12 cellular contexts compared by ENCODE assay signal in the genomic region with DNA sequence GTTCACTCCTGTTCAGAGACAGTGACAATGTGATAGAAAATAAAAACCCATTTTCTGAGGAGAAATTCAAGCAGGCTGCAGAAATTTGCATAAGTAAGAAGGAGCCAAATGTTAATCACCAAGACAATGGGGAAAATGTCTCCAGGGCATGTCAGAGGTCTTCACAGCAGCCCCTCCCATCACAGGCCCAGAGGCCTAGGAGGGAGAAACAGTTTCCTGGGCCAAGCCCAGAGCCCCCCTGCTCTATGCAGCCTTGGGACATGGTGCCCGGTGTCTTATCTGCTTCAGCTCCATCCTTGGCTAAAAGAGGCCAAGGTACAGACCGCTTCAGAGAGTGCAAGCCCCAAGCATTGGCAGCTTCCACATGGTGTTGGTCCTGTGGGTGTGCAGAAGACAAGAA. TPM values are rescaled to one million over a fixed set of nuclear protein-coding genes. Genes with fewer than 3 reads are reported as not detected.
"Had no signal": no experiment of that assay in that cellular context is flagged by ENCODE, and none has a peak within 500 bp of the region (broad histone marks: within the 10 kb centered on the region; RNA-seq: fewer than 3 reads in every experiment).

No MANE protein-coding gene starts in this region.

RNA-seq across cellular contexts. Expression of gene OR2J2, which starts 46.5 kb away (rescaled TPM):
- total RNA-seq: activated CD4-positive, alpha-beta memory T cell treated with anti-CD3 and anti-CD28 coated beads, Interleukin-2, amount 10 ng/mL, durations not matched to agents 7 days and 5 days; activated CD4-positive, alpha-beta T cell treated with anti-CD3 and anti-CD28 coated beads for 36 hours; activated CD4-positive, alpha-beta T cell treated with anti-CD3 and anti-CD28 coated beads, Interleukin-2, amount 10 ng/mL, durations not matched to agents 7 days and 5 days; activated CD8-positive, alpha-beta memory T cell treated with anti-CD3 and anti-CD28 coated beads, Interleukin-2, amount 10 ng/mL, durations not matched to agents 7 days and 5 days; activated CD8-positive, alpha-beta T cell treated with anti-CD3 and anti-CD28 coated beads, Interleukin-2, amount 10 ng/mL, durations not matched to agents 7 days and 5 days; activated naive CD8-positive, alpha-beta T cell treated with anti-CD3 and anti-CD28 coated beads, Interleukin-2, amount 10 ng/mL, durations not matched to agents 7 days and 5 days; activated T-helper 2 cell treated with anti-CD3 and anti-CD28 coated beads, Interferon-gamma antibody, Interleukin-2, Interleukin-4, amounts not matched to agents 10 μg/mL and 5 μg/mL and 100 μg/mL, durations not matched to agents 14 hours and 24 hours and 36 hours; ascending aorta; bronchial epithelial cell; cardiac muscle cell; chondrocyte had no signal
- polyA plus RNA-seq: adipose tissue, cardiac muscle cell had no signal
